Comparison of ENCODE assay signal across 16 cellular contexts in genomic region chr5:35789732-35790461, GRCh38.
DNase-seq lines count a peak whose midpoint lies in the region; ATAC-seq and TF ChIP-seq lines count a peak whose summit lies in the region.
"Had no signal": no experiment of that assay in that cellular context is flagged by ENCODE, and none has a peak within 500 bp of the region (broad histone marks: within the 10 kb centered on the region; RNA-seq: fewer than 3 reads in every experiment).

No MANE protein-coding gene starts in this region.

- H3K4me3 Mint-ChIP-seq in activated T-cell treated with anti-CD3 and anti-CD28 coated beads, Interleukin-2, amount 50 U/mL, for 4 hours: peak overlapping the region; percentile 1
- H3K4me3 Mint-ChIP-seq in activated naive CD8-positive, alpha-beta T cell treated with anti-CD3 and anti-CD28 coated beads, Interleukin-2, amount 10 ng/mL, durations not matched to agents 7 days and 5 days: peak overlapping the region; percentile 11

- no peaks in the 10 kb centered on the region for H3K36me3 ChIP-seq in osteoblast (ENCODE audit: insufficient read depth, low read length)
- no peaks in the 10 kb centered on the region for H3K36me3 ChIP-seq in body of pancreas (replicated peaks in 1 of 2; ENCODE audit: insufficient read depth in 1 of 2, low read depth in 2 of 2)
- H3K36me3 ChIP-seq: thoracic aorta had no signal

- POLR2A ChIA-PET in activated naive CD8-positive, alpha-beta T cell treated with anti-CD3 and anti-CD28 coated beads, Interleukin-2, amount 10 ng/mL, durations not matched to agents 7 days and 5 days (lab: Charles Lee): interaction anchor here (0.9 to 1.5 kb wide), 4 partner anchors 37 to 134 kb away, joined by 3 read pairs; no protein-coding TSS in a partner anchor

- TF ChIP-seq CTCF in osteoblast (IDR thresholded peaks at IDR 0.05; ENCODE audit: extremely low read depth, low read depth, low read length) (no peak), body of pancreas (IDR thresholded peaks at IDR 0.05) (no peak)

- H3K4me3 ChIP-seq in osteoblast (ENCODE audit: insufficient read depth, low read length): no peak overlapping the region
- no peak overlapping the region for H3K4me3 ChIP-seq in body of pancreas
- H3K4me3 ChIP-seq: coronary artery, thoracic aorta had no signal

- intact Hi-C loops in body of pancreas (cut with DNase I): no loop called here

- H3K9me3 ChIP-seq in osteoblast (ENCODE audit: low read depth, low read length) (no peaks in the 10 kb centered on the region), body of pancreas (no peaks in the 10 kb centered on the region)
- H3K9me3 ChIP-seq: thoracic aorta had no signal

- no peaks in the 10 kb centered on the region for H3K36me3 Mint-ChIP-seq in activated T-cell treated with anti-CD3 and anti-CD28 coated beads, Interleukin-2, amount 50 U/mL, for 4 hours (ENCODE audit: insufficient read depth)
- H3K36me3 Mint-ChIP-seq in activated naive CD8-positive, alpha-beta T cell treated with anti-CD3 and anti-CD28 coated beads, Interleukin-2, amount 10 ng/mL, durations not matched to agents 7 days and 5 days: no peaks in the 10 kb centered on the region

- no peaks in the 10 kb centered on the region for H3K9me3 Mint-ChIP-seq in activated T-cell treated with anti-CD3 and anti-CD28 coated beads, Interleukin-2, amount 50 U/mL, for 4 hours
- H3K9me3 Mint-ChIP-seq in activated naive CD8-positive, alpha-beta T cell treated with anti-CD3 and anti-CD28 coated beads, Interleukin-2, amount 10 ng/mL, durations not matched to agents 7 days and 5 days: no peaks in the 10 kb centered on the region

- no peak overlapping the region for H3K27ac Mint-ChIP-seq in activated naive CD8-positive, alpha-beta T cell treated with anti-CD3 and anti-CD28 coated beads, Interleukin-2, amount 10 ng/mL, durations not matched to agents 7 days and 5 days

- H2AFZ ChIP-seq in osteoblast (ENCODE audit: low read length): no peak overlapping the region

- no peaks in the 10 kb centered on the region for H4K20me1 ChIP-seq in osteoblast (ENCODE audit: insufficient read depth, low read length)

- TF ChIP-seq POLR2A in body of pancreas (IDR thresholded peaks at IDR 0.05): no peak

- no peak for DNase-seq in activated T-cell treated with anti-CD3 and anti-CD28 coated beads, Interleukin-2, amount 50 U/mL, for 4 hours
- DNase-seq in activated T-cell treated with anti-CD3 and anti-CD28 coated beads, Interleukin-2, amount 50 U/mL, for 48 hours: no peak
- peak; percentile 88 for DNase-seq in HCEC 1CT
- no peak for DNase-seq in activated naive CD8-positive, alpha-beta T cell treated with anti-CD3 and anti-CD28 coated beads, Interleukin-2, amount 10 ng/mL, durations not matched to agents 7 days and 5 days
- no peak for DNase-seq in osteoblast (ENCODE audit: insufficient read length, low spot score, missing footprints)
- DNase-seq in NCI-H524 (lab: John Stamatoyannopoulos, UW): no peak
- DNase-seq in body of pancreas: no peak
- DNase-seq in stimulated activated CD4-positive, alpha-beta T cell treated with anti-CD3 and anti-CD28 coated beads, Interleukin-4, amount 100 ng/mL, for 24 hours: no peak
- DNase-seq: activated CD8-positive, alpha-beta memory T cell treated with anti-CD3 and anti-CD28 coated beads for 24 hours; DMS 273 treated with DMSO at 0.1 percent for 48 hours; mesendoderm; NCI-H187; nucleus accumbens had no signal

- H3K79me2 ChIP-seq in osteoblast (ENCODE audit: insufficient read depth, low read length): no peaks in the 10 kb centered on the region

- H3K27me3 Mint-ChIP-seq in activated T-cell treated with anti-CD3 and anti-CD28 coated beads, Interleukin-2, amount 50 U/mL, for 4 hours (ENCODE audit: low read depth): no peaks in the 10 kb centered on the region
- H3K27me3 Mint-ChIP-seq in activated naive CD8-positive, alpha-beta T cell treated with anti-CD3 and anti-CD28 coated beads, Interleukin-2, amount 10 ng/mL, durations not matched to agents 7 days and 5 days: no peaks in the 10 kb centered on the region

- H3K4me1 ChIP-seq in osteoblast (ENCODE audit: insufficient read depth, low read length): peaks cover 19% of the 10 kb centered on the region
- H3K4me1 ChIP-seq in body of pancreas: no peaks in the 10 kb centered on the region

- H3K27ac ChIP-seq in osteoblast (ENCODE audit: low read depth, low read length) (peak overlapping the region; percentile 19), body of pancreas (no peak overlapping the region)
- H3K27ac ChIP-seq: RWPE1, thoracic aorta had no signal

- ATAC-seq in activated T-cell treated with anti-CD3 and anti-CD28 coated beads, Interleukin-2, amount 50 U/mL, for 4 hours: no peak
- no peak for ATAC-seq in activated naive CD8-positive, alpha-beta T cell treated with anti-CD3 and anti-CD28 coated beads, Interleukin-2, amount 10 ng/mL, durations not matched to agents 7 days and 5 days (ENCODE audit: low read depth)
- no peak for ATAC-seq in body of pancreas

- 65 to 77% methylated on average over 4 of the region's 4 CpGs for WGBS in body of pancreas, 2 donors

- peak overlapping the region; percentile 28 for H3K4me2 ChIP-seq in osteoblast (ENCODE audit: insufficient read depth, low read length)

- H3K4me1 Mint-ChIP-seq in activated T-cell treated with anti-CD3 and anti-CD28 coated beads, Interleukin-2, amount 50 U/mL, for 4 hours (ENCODE audit: low read depth): peaks cover 81% of the 10 kb centered on the region
- peaks cover 63% of the 10 kb centered on the region for H3K4me1 Mint-ChIP-seq in activated naive CD8-positive, alpha-beta T cell treated with anti-CD3 and anti-CD28 coated beads, Interleukin-2, amount 10 ng/mL, durations not matched to agents 7 days and 5 days

- H3K27me3 ChIP-seq in osteoblast (ENCODE audit: insufficient read depth, low read length) (no peaks in the 10 kb centered on the region), body of pancreas (no peaks in the 10 kb centered on the region)
